In genomic region chrY:12343211-12343610, GRCh38 we compare ENCODE assay signal across 23 cellular contexts.
DNase-seq lines count a peak whose midpoint lies in the region; ATAC-seq, FAIRE-seq and TF ChIP-seq lines count a peak whose summit lies in the region.
"Had no signal": no experiment of that assay in that cellular context is flagged by ENCODE, and none has a peak within 500 bp of the region (broad histone marks: within the 10 kb centered on the region; RNA-seq: fewer than 3 reads in every experiment).

No MANE protein-coding gene starts in this region.

- FAIRE-seq in A549 (lab: Jason Lieb, UNC) = no peak
- FAIRE-seq: A204.1, G401.6, GM12892, H54 had no signal

- no peak for TF ChIP-seq POLR2A in A549 (IDR thresholded peaks at IDR 0.05; ENCODE audit: low read length)

- H3K9me3 Mint-ChIP-seq in stimulated activated naive B cell treated with anti-CD40 and anti-IgM and Interleukin-4, amounts not matched to agents 10 μg/mL and 1 μg/mL and 100 μg/mL, for 72 hours = no peaks in the 10 kb centered on the region
- H3K9me3 Mint-ChIP-seq: CD4-positive, alpha-beta T cell; CD8-positive, alpha-beta memory T cell had no signal

- no peak overlapping the region for H3K4me2 ChIP-seq in A549
- H3K4me2 ChIP-seq: BLaER1 treated with 17β-estradiol and CSF1 and Interleukin-3, amounts not matched to agents 10 nM and 100 nM had no signal

- no peak overlapping the region for H3K4me3 Mint-ChIP-seq in stimulated activated naive B cell treated with anti-CD40 and anti-IgM and Interleukin-4, amounts not matched to agents 10 μg/mL and 1 μg/mL and 100 μg/mL, for 72 hours
- H3K4me3 Mint-ChIP-seq: CD14-positive monocyte; CD4-positive, alpha-beta T cell; CD8-positive, alpha-beta memory T cell had no signal

- no peak overlapping the region for H3K27ac Mint-ChIP-seq in stimulated activated naive B cell treated with anti-CD40 and anti-IgM and Interleukin-4, amounts not matched to agents 10 μg/mL and 1 μg/mL and 100 μg/mL, for 72 hours
- H3K27ac Mint-ChIP-seq: CD14-positive monocyte; CD4-positive, alpha-beta T cell; CD8-positive, alpha-beta memory T cell had no signal

- no peaks in the 10 kb centered on the region for H3K36me3 Mint-ChIP-seq in stimulated activated naive B cell treated with anti-CD40 and anti-IgM and Interleukin-4, amounts not matched to agents 10 μg/mL and 1 μg/mL and 100 μg/mL, for 72 hours
- H3K36me3 Mint-ChIP-seq: CD14-positive monocyte; CD8-positive, alpha-beta memory T cell had no signal

- DNase-seq in A549 (ENCODE audit: low read depth in 1 of 2, low spot score in 1 of 2) (peak in 1 of 2 experiments; percentile 36), NCI-H2171 (lab: John Stamatoyannopoulos, UW) (peak; percentile 15), renal cortical epithelial cell (ENCODE audit: low read depth) (peak; percentile 1), NOMO-1 (lab: John Stamatoyannopoulos, UW; ENCODE audit: unreplicated experiment in 2 of 2) (no peak), NCI-H510A (lab: John Stamatoyannopoulos, UW) (no peak)
- no peak for DNase-seq in stimulated activated naive B cell treated with anti-CD40 and anti-IgM and Interleukin-4, amounts not matched to agents 10 μg/mL and 1 μg/mL and 100 μg/mL, for 72 hours
- DNase-seq: ACHN; AML-193; BE2C; Calu3; CD4-positive, alpha-beta T cell; CD8-positive, alpha-beta memory T cell; DND-41; GOT3 had no signal

- no peak for ATAC-seq in A549
- no peak for ATAC-seq in stimulated activated naive B cell treated with anti-CD40 and anti-IgM and Interleukin-4, amounts not matched to agents 10 μg/mL and 1 μg/mL and 100 μg/mL, for 72 hours (replicated peaks)

- no peaks in the 10 kb centered on the region for H3K27me3 Mint-ChIP-seq in stimulated activated naive B cell treated with anti-CD40 and anti-IgM and Interleukin-4, amounts not matched to agents 10 μg/mL and 1 μg/mL and 100 μg/mL, for 72 hours
- H3K27me3 Mint-ChIP-seq: CD8-positive, alpha-beta memory T cell had no signal

- no peaks in the 10 kb centered on the region for H3K4me1 Mint-ChIP-seq in stimulated activated naive B cell treated with anti-CD40 and anti-IgM and Interleukin-4, amounts not matched to agents 10 μg/mL and 1 μg/mL and 100 μg/mL, for 72 hours
- H3K4me1 Mint-ChIP-seq: CD14-positive monocyte; CD8-positive, alpha-beta memory T cell had no signal

- 43% methylated on average over 4 of the region's 4 CpGs for WGBS in A549 (ENCODE audit: missing lambda C conversion rate)

- TF ChIP-seq CTCF in A549 (IDR thresholded peaks at IDR 0.05) (no peak), VCaP (conservative IDR thresholded peaks at IDR 0.05) (no peak)

- POLR2A ChIA-PET in A549 (lab: Yijun Ruan, JAX) = no interaction called here

- TF ChIP-seq RAD21 in A549 (conservative IDR thresholded peaks at IDR 0.05 in 1 of 2, IDR thresholded peaks at IDR 0.05 in 1 of 2) = no peak

- TF ChIP-seq EP300 in A549 (IDR thresholded peaks at IDR 0.05) = no peak

- CTCF ChIA-PET in A549 (lab: Yijun Ruan, JAX) = no interaction called here

- no peak overlapping the region for H3K4me3 ChIP-seq in A549
- H3K4me3 ChIP-seq: BLaER1 treated with 17β-estradiol and CSF1 and Interleukin-3, amounts not matched to agents 10 nM and 100 nM; HAP-1 had no signal

- no peaks in the 10 kb centered on the region for H3K9me3 ChIP-seq in A549
- H3K9me3 ChIP-seq: BE2C; BLaER1 treated with 17β-estradiol and CSF1 and Interleukin-3, amounts not matched to agents 10 nM and 100 nM; HAP-1 had no signal

- H3K4me1 ChIP-seq in A549 = no peaks in the 10 kb centered on the region
- H3K4me1 ChIP-seq: BE2C; BLaER1 treated with 17β-estradiol and CSF1 and Interleukin-3, amounts not matched to agents 10 nM and 100 nM; HAP-1 had no signal

- H3K27ac ChIP-seq in A549 (no peak overlapping the region), VCaP (peak overlapping the region; percentile 61)
- H3K27ac ChIP-seq: 22Rv1; BLaER1 treated with 17β-estradiol and CSF1 and Interleukin-3, amounts not matched to agents 10 nM and 100 nM had no signal

TF ChIP-seq in A549, 52 proteins besides CTCF, POLR2A, EP300 and RAD21:
- TF ChIP-seq CHD4 (IDR thresholded peaks at IDR 0.05; ENCODE audit: borderline replicate concordance) = no peak
- TF ChIP-seq GATA3 (IDR thresholded peaks at IDR 0.05; ENCODE audit: borderline replicate concordance) = peak; percentile 39; the same call in 1 of the 2 replicates

Comparison
In these comparisons a context has a peak if more than half of its experiments do, and no peak if none do; other contexts are left out.
1. DNase-seq: peak in NCI-H2171 (single experiment) and renal cortical epithelial cell (single experiment); none in NOMO-1 (0 of 2), stimulated activated naive B cell treated with anti-CD40 and anti-IgM and Interleukin-4, amounts not matched to agents 10 μg/mL and 1 μg/mL and 100 μg/mL, for 72 hours (single experiment) and NCI-H510A (single experiment).